In genomic region chr16:35173295-35173694, GRCh38 we compare ENCODE assay signal across 1 cellular context.
TF ChIP-seq lines count a peak whose summit lies in the region.

No MANE protein-coding gene starts in this region.

TF ChIP-seq in WTC11, 78 proteins besides CTCF, POLR2A, EP300 and RAD21 (continued from another document):
- no peak for TF ChIP-seq ZNF671 (CRISPR knock-in tag; IDR thresholded peaks at IDR 0.05)
- no peak for TF ChIP-seq ZNF232 (CRISPR knock-in tag; IDR thresholded peaks at IDR 0.05)
- TF ChIP-seq NFATC4 (CRISPR knock-in tag; IDR thresholded peaks at IDR 0.05): no peak
- TF ChIP-seq ZNF121 (CRISPR knock-in tag; IDR thresholded peaks at IDR 0.05): no peak
